ENCODE assay signal across 18 cellular contexts in the genomic region with DNA sequence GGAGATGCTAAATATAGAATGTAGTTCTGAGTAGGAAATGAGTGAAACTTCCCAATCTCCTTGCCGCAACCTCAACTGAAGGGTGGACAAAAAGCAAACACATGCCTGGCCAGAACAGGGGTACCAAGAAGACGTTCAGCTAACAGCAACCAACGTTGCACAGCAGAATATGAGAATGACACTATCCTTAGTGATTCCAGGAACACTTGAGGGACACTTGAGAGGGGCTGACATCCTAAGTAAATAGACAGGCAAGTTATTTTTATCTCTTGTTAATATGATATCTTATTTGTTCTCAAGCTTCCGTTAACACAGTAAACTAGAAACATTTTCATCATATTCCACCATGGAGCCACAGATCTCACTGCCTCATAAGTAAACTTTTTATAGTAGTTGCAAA. TPM values are rescaled to one million over a fixed set of nuclear protein-coding genes. Genes with fewer than 3 reads are reported as not detected.
DNase-seq lines count a peak whose midpoint lies in the region; ATAC-seq and TF ChIP-seq lines count a peak whose summit lies in the region.
"Had no signal": no experiment of that assay in that cellular context is flagged by ENCODE, and none has a peak within 500 bp of the region (broad histone marks: within the 10 kb centered on the region; RNA-seq: fewer than 3 reads in every experiment).

No MANE protein-coding gene starts in this region.

- no peak for TF ChIP-seq CTCF in gastrocnemius medialis (IDR thresholded peaks at IDR 0.05 in 4 of 5, conservative IDR thresholded peaks at IDR 0.05 in 1 of 5)

- no peaks in the 10 kb centered on the region for H3K36me3 ChIP-seq in gastrocnemius medialis

- in situ Hi-C loops in gastrocnemius medialis (cut with MboI; ENCODE audit: low sequenced_read_pairs in 4 of 4), result no loop called here

- H3K27ac ChIP-seq in gastrocnemius medialis, result peak overlapping the region in 2 of 4 donors; percentile 47

- intact Hi-C loops in Right ventricle myocardium superior (cut with DNase I), result no loop called here
- intact Hi-C loops in cardiac septum (cut with DNase I), result no loop called here
- intact Hi-C loops in left cardiac atrium (cut with DNase I), result loop anchor here in 1 of 2 donors (5.0 kb wide), 1 partner anchor 88 kb away; no protein-coding TSS in a partner anchor
- intact Hi-C loops in gastrocnemius medialis (cut with DNase I; ENCODE audit: low total_unique reads), result no loop called here

- H3K4me1 ChIP-seq in gastrocnemius medialis, result no peaks in the 10 kb centered on the region

- ATAC-seq in Right ventricle myocardium superior (ENCODE audit: poor library complexity) (peak; percentile 18), left cardiac atrium (peak; percentile 27 to 52), gastrocnemius medialis (peak; percentile 19 to 74)
- ATAC-seq: HepG2 had no signal

- no peaks in the 10 kb centered on the region for H3K9me3 ChIP-seq in gastrocnemius medialis

- no peak for TF ChIP-seq POLR2A in gastrocnemius medialis (IDR thresholded peaks at IDR 0.05)

- no peak overlapping the region for H3K4me3 ChIP-seq in gastrocnemius medialis

- no peak for DNase-seq in Right ventricle myocardium superior
- DNase-seq in cardiac septum (ENCODE audit: low spot score), result no peak
- peak; percentile 37 for DNase-seq in NCI-H2029 (lab: John Stamatoyannopoulos, UW)
- no peak for DNase-seq in left cardiac atrium
- DNase-seq in gastrocnemius medialis, result no peak
- DNase-seq in NCI-H146 (lab: John Stamatoyannopoulos, UW), result no peak
- no peak for DNase-seq in COLO829 (ENCODE audit: low spot score)
- no peak for DNase-seq in cerebellar nuclear complex (lab: John Stamatoyannopoulos, UW)
- DNase-seq: ACHN; C1 segment of cervical spinal cord; CD4-positive, alpha-beta T cell; GF-D8; HCEC 1CT; HFFc6 had no signal

- H3K27me3 ChIP-seq in gastrocnemius medialis, result no peaks in the 10 kb centered on the region

RNA-seq across cellular contexts. Expression of gene KRTAP19-1, which starts 0.9 kb away (rescaled TPM):
- total RNA-seq in Right ventricle myocardium superior, result not detected
- not detected for total RNA-seq in cardiac septum
- total RNA-seq in left cardiac atrium, result not detected
- total RNA-seq in gastrocnemius medialis, result not detected
- total RNA-seq: A172; B cell; CD4-positive, alpha-beta T cell; H4; HepG2; HFFc6 had no signal

RNA-seq across cellular contexts. Expression of gene KRTAP19-2, which starts 8.0 kb away (rescaled TPM):
- not detected for total RNA-seq in Right ventricle myocardium superior
- total RNA-seq in cardiac septum, result not detected
- not detected for total RNA-seq in left cardiac atrium
- total RNA-seq in gastrocnemius medialis, result not detected
- total RNA-seq: A172; B cell; CD4-positive, alpha-beta T cell; H4; HepG2; HFFc6 had no signal

RNA-seq across cellular contexts. Expression of gene KRTAP19-3, which starts 12.6 kb away (rescaled TPM):
- total RNA-seq in Right ventricle myocardium superior (not detected), cardiac septum (not detected), left cardiac atrium (not detected), gastrocnemius medialis (10 to 100 TPM in 1 of 4 donors, 1 to 10 TPM in 2, not detected in 1; 1.0 to 12.9 (median 5.0) TPM)
- total RNA-seq: A172; B cell; CD4-positive, alpha-beta T cell; H4; HepG2; HFFc6 had no signal

RNA-seq across cellular contexts. Expression of gene KRTAP19-4, which starts 17.7 kb away (rescaled TPM):
- not detected for total RNA-seq in Right ventricle myocardium superior
- not detected for total RNA-seq in cardiac septum
- total RNA-seq in left cardiac atrium, result not detected
- not detected for total RNA-seq in gastrocnemius medialis
- total RNA-seq: A172; B cell; CD4-positive, alpha-beta T cell; H4; HepG2; HFFc6 had no signal

RNA-seq across cellular contexts. Expression of gene KRTAP19-5, which starts 22.7 kb away (rescaled TPM):
- total RNA-seq in Right ventricle myocardium superior, result not detected
- total RNA-seq in cardiac septum, result not detected
- total RNA-seq in left cardiac atrium, result not detected
- total RNA-seq in gastrocnemius medialis, result not detected
- total RNA-seq: A172; B cell; CD4-positive, alpha-beta T cell; H4; HepG2; HFFc6 had no signal
